In the genomic region with DNA sequence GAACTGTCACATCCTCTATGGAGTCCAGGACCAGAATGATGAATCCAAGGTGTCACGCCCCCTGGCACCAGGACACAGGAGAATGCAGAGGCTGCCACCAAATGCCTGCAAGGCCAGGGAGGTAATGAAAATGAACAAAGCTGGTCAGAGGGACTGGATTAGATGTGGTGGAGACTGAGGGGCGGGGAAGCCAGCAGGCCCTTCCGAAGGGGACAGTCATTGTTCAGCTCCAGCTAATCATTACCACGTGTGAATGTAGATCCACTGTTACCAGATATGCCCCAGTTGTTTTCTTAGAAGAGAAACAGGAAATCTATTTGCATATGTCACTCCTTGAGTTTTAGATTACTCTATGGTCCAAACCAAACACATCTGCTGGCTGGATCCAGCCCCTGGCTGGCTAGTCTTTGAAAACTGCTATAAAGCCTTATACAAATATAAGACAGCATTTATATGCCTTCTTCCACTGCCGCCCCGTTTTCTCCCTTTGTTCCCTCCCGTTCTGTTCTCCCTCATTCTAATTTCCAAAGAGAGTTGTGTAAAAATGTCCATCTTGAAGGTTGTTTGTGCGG, we compare ENCODE assay signal across 9 cellular contexts. TPM values are rescaled to one million over a fixed set of nuclear protein-coding genes. Genes with fewer than 3 reads are reported as not detected.
DNase-seq lines count a peak whose midpoint lies in the region; ATAC-seq and TF ChIP-seq lines count a peak whose summit lies in the region.
"Had no signal": no experiment of that assay in that cellular context is flagged by ENCODE, and none has a peak within 500 bp of the region (broad histone marks: within the 10 kb centered on the region; RNA-seq: fewer than 3 reads in every experiment).

No MANE protein-coding gene starts in this region.

- TF ChIP-seq CTCF in left ventricle myocardium inferior (IDR thresholded peaks at IDR 0.05; ENCODE audit: borderline replicate concordance): no peak
- no peak for TF ChIP-seq CTCF in BE2C (IDR thresholded peaks at IDR 0.05; ENCODE audit: low read depth, low read length)

- H3K4me3 ChIP-seq in left ventricle myocardium inferior (no peak overlapping the region), skeletal muscle tissue (ENCODE audit: low read length in 3 of 3) (no peak overlapping the region), BE2C (ENCODE audit: low read depth, low read length) (no peak overlapping the region)
- H3K4me3 ChIP-seq: lower lobe of right lung had no signal

- peaks cover 0 to 4% of the 10 kb centered on the region in 2 donors for H3K27me3 Mint-ChIP-seq in T-cell

- CTCF ChIA-PET in T-cell (lab: Charles Lee): no interaction called here

- peaks cover 71% of the 10 kb centered on the region for H3K4me1 ChIP-seq in left ventricle myocardium inferior
- H3K4me1 ChIP-seq in skeletal muscle tissue (ENCODE audit: control insufficient read depth in 3 of 3, insufficient read depth in 3 of 3, low read length in 3 of 3): peaks cover 3 to 25% (median 22%) of the 10 kb centered on the region in 3 donors
- no peaks in the 10 kb centered on the region for H3K4me1 ChIP-seq in BE2C
- H3K4me1 ChIP-seq: lower lobe of right lung had no signal

- intact Hi-C loops in left ventricle myocardium inferior (cut with micrococcal nuclease) (no loop called here), cardiac septum (cut with DNase I) (loop anchor here (2.0 kb wide), 1 partner anchor 15 kb away; the partner anchor contains the start of gene CRYM)

- ATAC-seq in HG03095 (IDR thresholded peaks at IDR 0.05; ENCODE audit: unreplicated experiment) (peak; percentile 78), T-cell (replicated peaks in 1 of 4) (no peak)

- H3K36me3 ChIP-seq in left ventricle myocardium inferior (peaks cover 21% of the 10 kb centered on the region), skeletal muscle tissue (ENCODE audit: control insufficient read depth in 3 of 3, insufficient read depth in 3 of 3, low read length in 3 of 3) (no peaks in the 10 kb centered on the region), BE2C (no peaks in the 10 kb centered on the region)
- H3K36me3 ChIP-seq: lower lobe of right lung had no signal

- no peaks in the 10 kb centered on the region for H3K9me3 Mint-ChIP-seq in T-cell

- H3K4me1 Mint-ChIP-seq in T-cell: peaks cover 0 to 2% (median 0%) of the 10 kb centered on the region in 3 donors

- DNase-seq in left ventricle myocardium inferior (no peak), cardiac septum (ENCODE audit: low spot score) (no peak), astrocyte of the hippocampus (ENCODE audit: low read depth, low spot score) (peak; percentile 13), BE2C (no peak), SK-N-DZ (ENCODE audit: low spot score) (no peak), T-cell (no peak)
- DNase-seq: lower lobe of right lung had no signal

- POLR2A ChIA-PET in T-cell (lab: Charles Lee): no interaction called here

- H3K27me3 ChIP-seq in left ventricle myocardium inferior (ENCODE audit: low read depth) (no peaks in the 10 kb centered on the region), skeletal muscle tissue (ENCODE audit: control insufficient read depth in 3 of 3, insufficient read depth in 3 of 3, low read length in 3 of 3) (no peaks in the 10 kb centered on the region), BE2C (no peaks in the 10 kb centered on the region)

- no peak overlapping the region for H3K4me3 Mint-ChIP-seq in T-cell

- H3K9me3 ChIP-seq in left ventricle myocardium inferior (replicated peaks) (no peaks in the 10 kb centered on the region), skeletal muscle tissue (ENCODE audit: control insufficient read depth in 3 of 3, low read length in 3 of 3) (no peaks in the 10 kb centered on the region), BE2C (no peaks in the 10 kb centered on the region)
- H3K9me3 ChIP-seq: lower lobe of right lung had no signal

- H3K36me3 Mint-ChIP-seq in T-cell: no peaks in the 10 kb centered on the region

- H3K27ac ChIP-seq in left ventricle myocardium inferior (replicated peaks) (peak overlapping the region; percentile 90), skeletal muscle tissue (ENCODE audit: low read depth, low read length) (peak overlapping the region; percentile 1)
- H3K27ac ChIP-seq: lower lobe of right lung had no signal

- H3K27ac Mint-ChIP-seq in T-cell: no peak overlapping the region

- peak overlapping the region in 1 of 3 donors; percentile 45 for H3K9ac ChIP-seq in skeletal muscle tissue (ENCODE audit: low read depth in 1 of 3, low read length in 3 of 3)

RNA-seq across cellular contexts. Expression of gene CRYM, which starts 14.4 kb away (rescaled TPM):
- 147 TPM for total RNA-seq in left ventricle myocardium inferior
- 105 TPM for total RNA-seq in cardiac septum
- total RNA-seq in skeletal muscle tissue: not detected
- polyA plus RNA-seq in BE2C (2012; ENCODE audit: insufficient read depth, insufficient read length, low read depth): not detected
- 0.45 TPM in 1 of 2 replicates, not detected in the other for polyA plus RNA-seq in SK-N-DZ (2014; cell fraction: cytosol; rRNA removed)
- not detected in 2 replicates for polyA plus RNA-seq in SK-N-DZ (2014; cell fraction: nucleus; rRNA removed)
- under 1 TPM in 2 of 5 donors, not detected in 3; 0.19 to 0.23 TPM for total RNA-seq in T-cell

RNA-seq across cellular contexts. Expression of gene ANKS4B, which starts 30.2 kb away (rescaled TPM):
- total RNA-seq in left ventricle myocardium inferior (not detected), cardiac septum (not detected), skeletal muscle tissue (not detected), T-cell (under 1 TPM in 2 of 5 donors, not detected in 3; 0.06 to 0.09 TPM)
- not detected for polyA plus RNA-seq in BE2C (2012; ENCODE audit: insufficient read depth, insufficient read length, low read depth)
- not detected in 2 replicates for polyA plus RNA-seq in SK-N-DZ (2014; cell fraction: cytosol; rRNA removed)
- polyA plus RNA-seq in SK-N-DZ (2014; cell fraction: nucleus; rRNA removed): not detected in 2 replicates
- total RNA-seq: lower lobe of right lung had no signal

RNA-seq across cellular contexts. Expression of gene ZP2, which starts 52.4 kb away (rescaled TPM):
- total RNA-seq in left ventricle myocardium inferior: not detected
- total RNA-seq in cardiac septum: not detected
- 0.52 TPM for total RNA-seq in skeletal muscle tissue
- polyA plus RNA-seq in BE2C (2012; ENCODE audit: insufficient read depth, insufficient read length, low read depth): not detected
- 0.16 TPM in 1 of 2 replicates, not detected in the other for polyA plus RNA-seq in SK-N-DZ (2014; cell fraction: cytosol; rRNA removed)
- not detected in 2 replicates for polyA plus RNA-seq in SK-N-DZ (2014; cell fraction: nucleus; rRNA removed)
- total RNA-seq in T-cell: not detected
- total RNA-seq: lower lobe of right lung had no signal

Comparison
In these comparisons a context has a peak if more than half of its experiments do, and no peak if none do; other contexts are left out.
1. RNA of gene CRYM, which starts 14.4 kb away (total RNA-seq): 147 TPM in left ventricle myocardium inferior (single experiment) and 105 TPM in cardiac septum (single experiment); 0.19 to 0.23 TPM in T-cell and not detected in skeletal muscle tissue (single experiment); every median in the first group is over 10 times any median in the second.